ENCODE assay signal across 18 cellular contexts in genomic region chr3:13508496-13508895, GRCh38. TPM values are rescaled to one million over a fixed set of nuclear protein-coding genes. Genes with fewer than 3 reads are reported as not detected.
"Had no signal": no experiment of that assay in that cellular context is flagged by ENCODE, and none has a peak within 500 bp of the region (broad histone marks: within the 10 kb centered on the region; RNA-seq: fewer than 3 reads in every experiment).

No MANE protein-coding gene starts in this region.

- H3K4me3 ChIP-seq: psoas muscle, tibial artery had no signal

- H3K4me3 Mint-ChIP-seq: activated naive CD8-positive, alpha-beta T cell treated with anti-CD3 and anti-CD28 coated beads for 36 hours; dendritic cell treated with granulocyte-macrophage colony-stimulating factor and Interleukin-4, amounts not matched to agents 40 ng/mL and 50 ng/mL, for 4 days; naive B cell; stimulated activated naive CD8-positive, alpha-beta T cell treated with anti-CD3 and anti-CD28 coated beads, Interleukin-15, amount 100 ng/mL, for 72 hours had no signal

- H3K27me3 ChIP-seq: tibial artery had no signal

- H3K4me1 Mint-ChIP-seq: activated naive CD8-positive, alpha-beta T cell treated with anti-CD3 and anti-CD28 coated beads for 36 hours; stimulated activated naive CD8-positive, alpha-beta T cell treated with anti-CD3 and anti-CD28 coated beads, Interleukin-15, amount 100 ng/mL, for 72 hours had no signal

- H3K36me3 Mint-ChIP-seq: activated naive CD8-positive, alpha-beta T cell treated with anti-CD3 and anti-CD28 coated beads for 36 hours; naive B cell had no signal

- H3K27me3 Mint-ChIP-seq: activated naive CD8-positive, alpha-beta T cell treated with anti-CD3 and anti-CD28 coated beads for 36 hours; dendritic cell treated with granulocyte-macrophage colony-stimulating factor and Interleukin-4, amounts not matched to agents 40 ng/mL and 50 ng/mL, for 4 days; stimulated activated naive CD8-positive, alpha-beta T cell treated with anti-CD3 and anti-CD28 coated beads, Interleukin-15, amount 100 ng/mL, for 72 hours had no signal

- H3K9me3 ChIP-seq: psoas muscle, tibial artery had no signal

- H3K9me3 Mint-ChIP-seq: activated naive CD8-positive, alpha-beta T cell treated with anti-CD3 and anti-CD28 coated beads for 36 hours; dendritic cell treated with granulocyte-macrophage colony-stimulating factor and Interleukin-4, amounts not matched to agents 40 ng/mL and 50 ng/mL, for 4 days; naive B cell; stimulated activated naive CD8-positive, alpha-beta T cell treated with anti-CD3 and anti-CD28 coated beads, Interleukin-15, amount 100 ng/mL, for 72 hours had no signal

- H3K27ac Mint-ChIP-seq: activated naive CD8-positive, alpha-beta T cell treated with anti-CD3 and anti-CD28 coated beads for 36 hours; dendritic cell treated with granulocyte-macrophage colony-stimulating factor and Interleukin-4, amounts not matched to agents 40 ng/mL and 50 ng/mL, for 4 days; naive B cell had no signal

- DNase-seq: activated CD4-positive, alpha-beta T cell treated with anti-CD3 and anti-CD28 coated beads for 1 hour; activated CD4-positive, alpha-beta T cell treated with anti-CD3 and anti-CD28 coated beads, Interleukin-2, amount 50 U/mL, for 4 hours; activated CD8-positive, alpha-beta memory T cell treated with anti-CD3 and anti-CD28 coated beads, Interleukin-2, amount 50 U/mL, for 48 hours; activated naive CD4-positive, alpha-beta T cell treated with Interleukin-2 at 50 U/mL for 16 hours; activated naive CD8-positive, alpha-beta T cell treated with anti-CD3 and anti-CD28 coated beads for 36 hours; activated T-cell treated with anti-CD3 and anti-CD28 coated beads, Interleukin-2, amount 50 U/mL, for 48 hours; effector CD8-positive, alpha-beta T cell; erythroblast; kidney glomerular epithelial cell; naive B cell; occipital lobe; stimulated activated CD4-positive, alpha-beta T cell treated with anti-CD3 and anti-CD28 coated beads, Interleukin-1b, Interleukin-23, amount 100 ng/mL, for 48 hours; stimulated activated naive CD8-positive, alpha-beta T cell treated with anti-CD3 and anti-CD28 coated beads, Interleukin-15, amount 100 ng/mL, for 72 hours; T-helper 9 cell had no signal

- H3K27ac ChIP-seq: psoas muscle, tibial artery had no signal

RNA-seq across cellular contexts. Expression of gene FBLN2, which starts 40.4 kb away (rescaled TPM):
- total RNA-seq: T-helper 1 cell treated with Interleukin-12 subunit alpha and Interleukin-12 subunit beta and Interleukin-4 antibody, amounts not matched to agents 30 ng/mL and 1 ng/mL, for 36 hours had no signal
